Comparison of ENCODE assay signal across 15 cellular contexts in genomic region chr1:53642607-53643006, GRCh38.
"Had no signal": no experiment of that assay in that cellular context is flagged by ENCODE, and none has a peak within 500 bp of the region (broad histone marks: within the 10 kb centered on the region; RNA-seq: fewer than 3 reads in every experiment).

No MANE protein-coding gene starts in this region.

- H3K27ac ChIP-seq: cardiac muscle cell, colonic mucosa, heart left ventricle, thoracic aorta had no signal

- ATAC-seq: activated CD4-positive, CD25-positive, alpha-beta regulatory T cell treated with anti-CD3 and anti-CD28 coated beads, Interleukin-2, amount 50 U/mL, for 24 hours; activated T-cell treated with anti-CD3 and anti-CD28 coated beads, Interleukin-2, amount 50 U/mL, for 4 hours; left lobe of liver; stimulated activated naive CD8-positive, alpha-beta T cell treated with anti-CD3 and anti-CD28 coated beads, Interleukin-15, Interleukin-2, amounts not matched to agents 100 U/mL and 50 U/mL, for 24 hours; T-helper 17 cell had no signal

- H3K4me3 Mint-ChIP-seq: activated T-cell treated with anti-CD3 and anti-CD28 coated beads, Interleukin-2, amount 50 U/mL, for 4 hours; memory B cell; T-helper 17 cell had no signal

- H3K4me3 ChIP-seq: cardiac muscle cell, colonic mucosa, heart left ventricle, thoracic aorta had no signal

- H3K27me3 ChIP-seq: cardiac muscle cell, colonic mucosa, heart left ventricle had no signal

- H3K36me3 Mint-ChIP-seq: memory B cell had no signal

- H3K27ac Mint-ChIP-seq: memory B cell, T-helper 17 cell had no signal

- H3K9me3 Mint-ChIP-seq: activated T-cell treated with anti-CD3 and anti-CD28 coated beads, Interleukin-2, amount 50 U/mL, for 4 hours; memory B cell had no signal

- H3K4me1 Mint-ChIP-seq: memory B cell had no signal

- DNase-seq: activated CD4-positive, alpha-beta T cell treated with anti-CD3 and anti-CD28 coated beads, Interleukin-2, amount 50 U/mL, for 4 hours; activated gamma-delta T cell treated with Interleukin-2 at 50 U/mL for 16 hours; activated T-cell treated with anti-CD3 and anti-CD28 coated beads, Interleukin-2, amount 50 U/mL, for 4 hours; colonic mucosa; effector CD8-positive, alpha-beta T cell; SHP77 treated with DMSO at 0.1 percent for 48 hours; stimulated activated CD4-positive, alpha-beta T cell treated with anti-CD3 and anti-CD28 coated beads, Interleukin-12 subunit alpha, Interleukin-12 subunit beta, amount 100 ng/mL, for 4 hours; stimulated activated naive CD8-positive, alpha-beta T cell treated with anti-CD3 and anti-CD28 coated beads, Interleukin-15, Interleukin-2, amounts not matched to agents 100 U/mL and 50 U/mL, for 24 hours; T-helper 17 cell had no signal

- H3K4me1 ChIP-seq: colonic mucosa had no signal

- H3K9me3 ChIP-seq: colonic mucosa, heart left ventricle, thoracic aorta had no signal

- H3K36me3 ChIP-seq: cardiac muscle cell, colonic mucosa, heart left ventricle, thoracic aorta had no signal
